ENCODE assay signal across 14 cellular contexts in the genomic region with DNA sequence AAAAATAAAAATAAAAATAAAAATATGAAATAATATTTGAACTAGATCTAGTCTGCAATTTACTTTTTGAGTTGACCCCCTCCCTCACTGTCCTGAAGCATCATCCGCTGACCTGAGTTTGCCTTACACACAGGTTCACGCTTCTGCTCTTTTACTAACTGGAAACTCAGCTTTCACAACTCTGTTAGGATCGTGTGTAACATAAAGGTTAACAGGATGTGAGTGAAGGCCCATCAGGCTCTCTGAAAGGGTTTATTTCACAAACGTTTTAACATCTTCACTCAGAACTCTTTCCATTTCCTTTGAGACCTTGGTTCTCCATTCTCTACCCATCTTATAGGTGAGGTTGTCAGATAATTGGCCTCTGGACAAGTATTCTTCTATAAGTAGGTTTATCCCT.
DNase-seq lines count a peak whose midpoint lies in the region; ATAC-seq, FAIRE-seq and TF ChIP-seq lines count a peak whose summit lies in the region.
"Had no signal": no experiment of that assay in that cellular context is flagged by ENCODE, and none has a peak within 500 bp of the region (broad histone marks: within the 10 kb centered on the region; RNA-seq: fewer than 3 reads in every experiment).

No MANE protein-coding gene starts in this region.

- CTCF ChIA-PET in activated CD4-positive, alpha-beta T cell treated with anti-CD3 and anti-CD28 coated beads for 36 hours (lab: Charles Lee) = interaction anchor here (1.0 kb wide), 1 partner anchor 37 kb away, joined by 5 read pairs; no protein-coding TSS in a partner anchor

- H3K27ac Mint-ChIP-seq in activated CD4-positive, alpha-beta T cell treated with anti-CD3 and anti-CD28 coated beads for 36 hours = peak overlapping the region; percentile 44
- H3K27ac Mint-ChIP-seq in activated T-helper 1 cell treated with anti-CD3 and anti-CD28 coated beads, Interleukin-12 subunit alpha, Interleukin-12 subunit beta, Interleukin-2, Interleukin-4 antibody, amounts not matched to agents 30 ng/mL and 10 ng/mL and 1 ng/mL, durations not matched to agents 14 hours and 24 hours and 36 hours = peak overlapping the region; percentile 82
- peak overlapping the region in 4 of 6 donors; percentile 66 to 74 (median 70) for H3K27ac Mint-ChIP-seq in immature natural killer cell
- H3K27ac Mint-ChIP-seq in stimulated activated naive CD8-positive, alpha-beta T cell treated with anti-CD3 and anti-CD28 coated beads, Interleukin-15, amount 100 ng/mL, for 72 hours = peak overlapping the region; percentile 19 to 64

- peaks cover 62% of the 10 kb centered on the region for H3K4me1 Mint-ChIP-seq in activated CD4-positive, alpha-beta T cell treated with anti-CD3 and anti-CD28 coated beads for 36 hours
- H3K4me1 Mint-ChIP-seq in activated T-helper 1 cell treated with anti-CD3 and anti-CD28 coated beads, Interleukin-12 subunit alpha, Interleukin-12 subunit beta, Interleukin-2, Interleukin-4 antibody, amounts not matched to agents 30 ng/mL and 10 ng/mL and 1 ng/mL, durations not matched to agents 14 hours and 24 hours and 36 hours (ENCODE audit: low read depth) = peaks cover 38% of the 10 kb centered on the region
- H3K4me1 Mint-ChIP-seq in immature natural killer cell = peaks cover 61 to 88% of the 10 kb centered on the region in 2 donors
- peaks cover 75% of the 10 kb centered on the region for H3K4me1 Mint-ChIP-seq in stimulated activated naive CD8-positive, alpha-beta T cell treated with anti-CD3 and anti-CD28 coated beads, Interleukin-15, amount 100 ng/mL, for 72 hours

- FAIRE-seq in H54 (lab: Jason Lieb, UNC) = no peak
- FAIRE-seq: HepG2 had no signal

- H3K9me3 Mint-ChIP-seq in activated CD4-positive, alpha-beta T cell treated with anti-CD3 and anti-CD28 coated beads for 36 hours (ENCODE audit: low read depth) = no peaks in the 10 kb centered on the region
- no peaks in the 10 kb centered on the region for H3K9me3 Mint-ChIP-seq in activated T-helper 1 cell treated with anti-CD3 and anti-CD28 coated beads, Interleukin-12 subunit alpha, Interleukin-12 subunit beta, Interleukin-2, Interleukin-4 antibody, amounts not matched to agents 30 ng/mL and 10 ng/mL and 1 ng/mL, durations not matched to agents 14 hours and 24 hours and 36 hours
- H3K9me3 Mint-ChIP-seq in immature natural killer cell = no peaks in the 10 kb centered on the region
- no peaks in the 10 kb centered on the region for H3K9me3 Mint-ChIP-seq in stimulated activated naive CD8-positive, alpha-beta T cell treated with anti-CD3 and anti-CD28 coated beads, Interleukin-15, amount 100 ng/mL, for 72 hours
- H3K9me3 Mint-ChIP-seq: H9 had no signal

- POLR2A ChIA-PET in activated CD4-positive, alpha-beta T cell treated with anti-CD3 and anti-CD28 coated beads for 36 hours (lab: Charles Lee) = no interaction called here

- no peak for DNase-seq in activated CD4-positive, alpha-beta T cell treated with anti-CD3 and anti-CD28 coated beads for 36 hours
- DNase-seq in activated CD4-positive, alpha-beta T cell treated with anti-CD3 and anti-CD28 coated beads, Interleukin-2, amount 50 U/mL, for 48 hours = no peak
- no peak for DNase-seq in activated T-helper 1 cell treated with anti-CD3 and anti-CD28 coated beads, Interleukin-12 subunit alpha, Interleukin-12 subunit beta, Interleukin-2, Interleukin-4 antibody, amounts not matched to agents 30 ng/mL and 10 ng/mL and 1 ng/mL, durations not matched to agents 14 hours and 24 hours and 36 hours (ENCODE audit: low spot score)
- DNase-seq in immature natural killer cell (no peak), H54 (ENCODE audit: insufficient read length, low spot score) (no peak)
- no peak for DNase-seq in stimulated activated naive CD8-positive, alpha-beta T cell treated with anti-CD3 and anti-CD28 coated beads, Interleukin-15, amount 100 ng/mL, for 72 hours
- no peak for DNase-seq in stimulated activated naive CD4-positive, alpha-beta T cell (lab: John Stamatoyannopoulos, UW)
- DNase-seq: DMS153, H9, NCI-H1092, NCI-H2227 treated with DMSO at 0.1 percent for 48 hours, NCI-H526 had no signal

- ATAC-seq in activated CD4-positive, alpha-beta T cell treated with anti-CD3 and anti-CD28 coated beads for 36 hours = peak; percentile 47
- ATAC-seq in stimulated activated naive CD8-positive, alpha-beta T cell treated with anti-CD3 and anti-CD28 coated beads, Interleukin-15, amount 100 ng/mL, for 72 hours = peak; percentile 29
- no peak for ATAC-seq in GM21576 (IDR thresholded peaks at IDR 0.05; ENCODE audit: unreplicated experiment)
- ATAC-seq: HepG2 had no signal

- intact Hi-C loops in activated CD4-positive, alpha-beta T cell treated with anti-CD3 and anti-CD28 coated beads for 36 hours (cut with DNase I, micrococcal nuclease) = no loop called here
- intact Hi-C loops in activated T-helper 1 cell treated with anti-CD3 and anti-CD28 coated beads, Interleukin-12 subunit alpha, Interleukin-12 subunit beta, Interleukin-2, Interleukin-4 antibody, amounts not matched to agents 30 ng/mL and 10 ng/mL and 1 ng/mL, durations not matched to agents 14 hours and 24 hours and 36 hours (cut with micrococcal nuclease) = loop anchor here (5.0 kb wide), 1 partner anchor 52 kb away; no protein-coding TSS in a partner anchor

- no peak for TF ChIP-seq POLR2A in H54 (IDR thresholded peaks at IDR 0.05; ENCODE audit: low read depth, low read length)

- H3K36me3 Mint-ChIP-seq in activated CD4-positive, alpha-beta T cell treated with anti-CD3 and anti-CD28 coated beads for 36 hours (ENCODE audit: low read depth) = peaks cover 1% of the 10 kb centered on the region
- peaks cover 5% of the 10 kb centered on the region for H3K36me3 Mint-ChIP-seq in activated T-helper 1 cell treated with anti-CD3 and anti-CD28 coated beads, Interleukin-12 subunit alpha, Interleukin-12 subunit beta, Interleukin-2, Interleukin-4 antibody, amounts not matched to agents 30 ng/mL and 10 ng/mL and 1 ng/mL, durations not matched to agents 14 hours and 24 hours and 36 hours (ENCODE audit: low read depth)
- peaks cover 0 to 2% (median 0%) of the 10 kb centered on the region in 3 donors for H3K36me3 Mint-ChIP-seq in immature natural killer cell

- no peak overlapping the region for H3K4me3 Mint-ChIP-seq in activated CD4-positive, alpha-beta T cell treated with anti-CD3 and anti-CD28 coated beads for 36 hours
- no peak overlapping the region for H3K4me3 Mint-ChIP-seq in activated T-helper 1 cell treated with anti-CD3 and anti-CD28 coated beads, Interleukin-12 subunit alpha, Interleukin-12 subunit beta, Interleukin-2, Interleukin-4 antibody, amounts not matched to agents 30 ng/mL and 10 ng/mL and 1 ng/mL, durations not matched to agents 14 hours and 24 hours and 36 hours
- peak overlapping the region in 2 of 5 donors; percentile 45 to 61 for H3K4me3 Mint-ChIP-seq in immature natural killer cell
- no peak overlapping the region for H3K4me3 Mint-ChIP-seq in stimulated activated naive CD8-positive, alpha-beta T cell treated with anti-CD3 and anti-CD28 coated beads, Interleukin-15, amount 100 ng/mL, for 72 hours
- H3K4me3 Mint-ChIP-seq: H9 had no signal

- H3K27me3 Mint-ChIP-seq in activated CD4-positive, alpha-beta T cell treated with anti-CD3 and anti-CD28 coated beads for 36 hours = no peaks in the 10 kb centered on the region
- no peaks in the 10 kb centered on the region for H3K27me3 Mint-ChIP-seq in activated T-helper 1 cell treated with anti-CD3 and anti-CD28 coated beads, Interleukin-12 subunit alpha, Interleukin-12 subunit beta, Interleukin-2, Interleukin-4 antibody, amounts not matched to agents 30 ng/mL and 10 ng/mL and 1 ng/mL, durations not matched to agents 14 hours and 24 hours and 36 hours (ENCODE audit: insufficient read depth)
- H3K27me3 Mint-ChIP-seq in immature natural killer cell (ENCODE audit: low read depth in 3 of 3) = peaks cover 0 to 6% (median 5%) of the 10 kb centered on the region in 3 donors
- no peaks in the 10 kb centered on the region for H3K27me3 Mint-ChIP-seq in stimulated activated naive CD8-positive, alpha-beta T cell treated with anti-CD3 and anti-CD28 coated beads, Interleukin-15, amount 100 ng/mL, for 72 hours
